In genomic region chr9:18979367-18979766, GRCh38 we compare ENCODE assay signal across 1 cellular context.
TF ChIP-seq lines count a peak whose summit lies in the region.

No MANE protein-coding gene starts in this region.

TF ChIP-seq in GM23338, 12 proteins besides CTCF, POLR2A, EP300 and RAD21:
- TF ChIP-seq STAT1 (IDR thresholded peaks at IDR 0.05; ENCODE audit: unreplicated experiment) (no peak), POLR2AphosphoS5 (IDR thresholded peaks at IDR 0.05; ENCODE audit: low read depth) (no peak), ZNF331 (CRISPR knock-in tag; IDR thresholded peaks at IDR 0.05; ENCODE audit: low read depth) (no peak), EZH2 (IDR thresholded peaks at IDR 0.05; ENCODE audit: low read depth, unreplicated experiment) (no peak), CREB1 (CRISPR knock-in tag; IDR thresholded peaks at IDR 0.05; ENCODE audit: low read depth) (no peak)
- TF ChIP-seq, protein P1, sequence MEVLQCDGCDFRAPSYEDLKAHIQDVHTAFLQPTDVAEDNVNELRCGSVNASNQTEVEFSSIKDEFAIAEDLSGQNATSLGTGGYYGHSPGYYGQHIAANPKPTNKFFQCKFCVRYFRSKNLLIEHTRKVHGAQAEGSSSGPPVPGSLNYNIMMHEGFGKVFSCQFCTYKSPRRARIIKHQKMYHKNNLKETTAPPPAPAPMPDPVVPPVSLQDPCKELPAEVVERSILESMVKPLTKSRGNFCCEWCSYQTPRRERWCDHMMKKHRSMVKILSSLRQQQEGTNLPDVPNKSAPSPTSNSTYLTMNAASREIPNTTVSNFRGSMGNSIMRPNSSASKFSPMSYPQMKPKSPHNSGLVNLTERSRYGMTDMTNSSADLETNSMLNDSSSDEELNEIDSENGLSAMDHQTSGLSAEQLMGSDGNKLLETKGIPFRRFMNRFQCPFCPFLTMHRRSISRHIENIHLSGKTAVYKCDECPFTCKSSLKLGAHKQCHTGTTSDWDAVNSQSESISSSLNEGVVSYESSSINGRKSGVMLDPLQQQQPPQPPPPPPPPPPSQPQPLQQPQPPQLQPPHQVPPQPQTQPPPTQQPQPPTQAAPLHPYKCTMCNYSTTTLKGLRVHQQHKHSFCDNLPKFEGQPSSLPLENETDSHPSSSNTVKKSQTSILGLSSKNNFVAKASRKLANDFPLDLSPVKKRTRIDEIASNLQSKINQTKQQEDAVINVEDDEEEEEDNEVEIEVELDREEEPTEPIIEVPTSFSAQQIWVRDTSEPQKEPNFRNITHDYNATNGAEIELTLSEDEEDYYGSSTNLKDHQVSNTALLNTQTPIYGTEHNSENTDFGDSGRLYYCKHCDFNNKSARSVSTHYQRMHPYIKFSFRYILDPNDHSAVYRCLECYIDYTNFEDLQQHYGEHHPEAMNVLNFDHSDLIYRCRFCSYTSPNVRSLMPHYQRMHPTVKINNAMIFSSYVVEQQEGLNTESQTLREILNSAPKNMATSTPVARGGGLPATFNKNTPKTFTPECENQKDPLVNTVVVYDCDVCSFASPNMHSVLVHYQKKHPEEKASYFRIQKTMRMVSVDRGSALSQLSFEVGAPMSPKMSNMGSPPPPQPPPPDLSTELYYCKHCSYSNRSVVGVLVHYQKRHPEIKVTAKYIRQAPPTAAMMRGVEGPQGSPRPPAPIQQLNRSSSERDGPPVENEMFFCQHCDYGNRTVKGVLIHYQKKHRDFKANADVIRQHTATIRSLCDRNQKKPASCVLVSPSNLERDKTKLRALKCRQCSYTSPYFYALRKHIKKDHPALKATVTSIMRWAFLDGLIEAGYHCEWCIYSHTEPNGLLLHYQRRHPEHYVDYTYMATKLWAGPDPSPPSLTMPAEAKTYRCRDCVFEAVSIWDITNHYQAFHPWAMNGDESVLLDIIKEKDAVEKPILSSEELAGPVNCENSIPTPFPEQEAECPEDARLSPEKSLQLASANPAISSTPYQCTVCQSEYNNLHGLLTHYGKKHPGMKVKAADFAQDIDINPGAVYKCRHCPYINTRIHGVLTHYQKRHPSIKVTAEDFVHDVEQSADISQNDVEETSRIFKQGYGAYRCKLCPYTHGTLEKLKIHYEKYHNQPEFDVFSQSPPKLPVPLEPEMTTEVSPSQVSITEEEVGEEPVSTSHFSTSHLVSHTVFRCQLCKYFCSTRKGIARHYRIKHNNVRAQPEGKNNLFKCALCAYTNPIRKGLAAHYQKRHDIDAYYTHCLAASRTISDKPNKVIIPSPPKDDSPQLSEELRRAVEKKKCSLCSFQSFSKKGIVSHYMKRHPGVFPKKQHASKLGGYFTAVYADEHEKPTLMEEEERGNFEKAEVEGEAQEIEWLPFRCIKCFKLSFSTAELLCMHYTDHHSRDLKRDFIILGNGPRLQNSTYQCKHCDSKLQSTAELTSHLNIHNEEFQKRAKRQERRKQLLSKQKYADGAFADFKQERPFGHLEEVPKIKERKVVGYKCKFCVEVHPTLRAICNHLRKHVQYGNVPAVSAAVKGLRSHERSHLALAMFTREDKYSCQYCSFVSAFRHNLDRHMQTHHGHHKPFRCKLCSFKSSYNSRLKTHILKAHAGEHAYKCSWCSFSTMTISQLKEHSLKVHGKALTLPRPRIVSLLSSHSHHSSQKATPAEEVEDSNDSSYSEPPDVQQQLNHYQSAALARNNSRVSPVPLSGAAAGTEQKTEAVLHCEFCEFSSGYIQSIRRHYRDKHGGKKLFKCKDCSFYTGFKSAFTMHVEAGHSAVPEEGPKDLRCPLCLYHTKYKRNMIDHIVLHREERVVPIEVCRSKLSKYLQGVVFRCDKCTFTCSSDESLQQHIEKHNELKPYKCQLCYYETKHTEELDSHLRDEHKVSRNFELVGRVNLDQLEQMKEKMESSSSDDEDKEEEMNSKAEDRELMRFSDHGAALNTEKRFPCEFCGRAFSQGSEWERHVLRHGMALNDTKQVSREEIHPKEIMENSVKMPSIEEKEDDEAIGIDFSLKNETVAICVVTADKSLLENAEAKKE (CRISPR knock-in tag; IDR thresholded peaks at IDR 0.05): no peak
